ENCODE assay signal across 17 cellular contexts in the genomic region with DNA sequence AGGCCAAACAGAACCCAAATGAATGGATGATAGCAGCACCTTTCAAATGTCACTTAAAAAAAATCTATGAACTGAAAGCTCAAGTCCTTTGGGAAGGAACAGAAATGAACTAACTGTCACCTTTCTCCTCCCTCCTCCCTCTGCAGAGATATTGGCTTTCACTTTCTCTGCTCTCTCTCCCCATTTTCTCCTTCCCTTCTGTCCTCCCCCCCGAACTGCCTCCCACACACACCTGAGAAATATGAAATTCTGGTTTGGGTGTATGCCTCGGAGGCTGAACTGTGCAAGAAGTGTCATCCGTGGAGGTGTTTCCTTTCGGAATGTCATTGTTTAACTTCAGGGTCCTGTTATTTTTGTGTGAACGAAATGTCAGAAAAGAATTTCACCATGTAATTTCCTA.
"Had no signal": no experiment of that assay in that cellular context is flagged by ENCODE, and none has a peak within 500 bp of the region (broad histone marks: within the 10 kb centered on the region; RNA-seq: fewer than 3 reads in every experiment).

No MANE protein-coding gene starts in this region.

- H3K36me3 Mint-ChIP-seq: activated naive CD4-positive, alpha-beta T cell treated with anti-CD3 and anti-CD28 coated beads, Interleukin-2, amount 50 U/mL, for 72 hours; naive B cell had no signal

- H3K9me3 Mint-ChIP-seq: activated CD4-positive, alpha-beta T cell treated with anti-CD3 and anti-CD28 coated beads, Interleukin-2, amount 10 ng/mL, durations not matched to agents 7 days and 5 days; activated naive CD4-positive, alpha-beta T cell treated with anti-CD3 and anti-CD28 coated beads, Interleukin-2, amount 50 U/mL, for 72 hours; activated T-cell treated with anti-CD3 and anti-CD28 coated beads, Interleukin-2, amount 50 U/mL, for 72 hours; naive B cell; stimulated activated naive CD8-positive, alpha-beta T cell treated with anti-CD3 and anti-CD28 coated beads, Interleukin-15, Interleukin-2, amounts not matched to agents 100 ng/mL and 50 ng/mL, for 24 hours had no signal

- H3K36me3 ChIP-seq: esophagus muscularis mucosa, left lung, prostate gland, upper lobe of right lung had no signal

- ATAC-seq: activated naive CD4-positive, alpha-beta T cell treated with anti-CD3 and anti-CD28 coated beads, Interleukin-2, amount 50 U/mL, for 72 hours; activated T-cell treated with anti-CD3 and anti-CD28 coated beads, Interleukin-2, amount 50 U/mL, for 72 hours; left lung; sciatic nerve; upper lobe of right lung had no signal

- H3K9me3 ChIP-seq: esophagus muscularis mucosa, left lung, prostate gland, upper lobe of right lung had no signal

- H3K4me3 ChIP-seq: coronary artery, esophagus muscularis mucosa, left lung, prostate gland, upper lobe of right lung had no signal

- H3K27me3 ChIP-seq: esophagus muscularis mucosa, left lung had no signal

- H3K27ac ChIP-seq: coronary artery, esophagus muscularis mucosa, left lung, prostate gland, upper lobe of right lung had no signal

- H3K27ac Mint-ChIP-seq: activated CD4-positive, alpha-beta T cell treated with anti-CD3 and anti-CD28 coated beads, Interleukin-2, amount 10 ng/mL, durations not matched to agents 7 days and 5 days; activated naive CD4-positive, alpha-beta T cell treated with anti-CD3 and anti-CD28 coated beads, Interleukin-2, amount 50 U/mL, for 72 hours; activated T-cell treated with anti-CD3 and anti-CD28 coated beads, Interleukin-2, amount 50 U/mL, for 72 hours; stimulated activated naive CD8-positive, alpha-beta T cell treated with anti-CD3 and anti-CD28 coated beads, Interleukin-15, Interleukin-2, amounts not matched to agents 100 ng/mL and 50 ng/mL, for 24 hours had no signal

- H3K4me1 ChIP-seq: left lung, prostate gland, upper lobe of right lung had no signal

- FAIRE-seq: kidney had no signal

- H3K4me3 Mint-ChIP-seq: activated CD4-positive, alpha-beta T cell treated with anti-CD3 and anti-CD28 coated beads, Interleukin-2, amount 10 ng/mL, durations not matched to agents 7 days and 5 days; activated T-cell treated with anti-CD3 and anti-CD28 coated beads, Interleukin-2, amount 50 U/mL, for 72 hours; naive B cell; stimulated activated naive CD8-positive, alpha-beta T cell treated with anti-CD3 and anti-CD28 coated beads, Interleukin-15, Interleukin-2, amounts not matched to agents 100 ng/mL and 50 ng/mL, for 24 hours had no signal

- DNase-seq: activated CD4-positive, alpha-beta T cell treated with anti-CD3 and anti-CD28 coated beads, Interleukin-2, amount 10 ng/mL, durations not matched to agents 7 days and 5 days; activated CD8-positive, alpha-beta memory T cell treated with anti-CD3 and anti-CD28 coated beads, Interleukin-2, amount 50 U/mL, for 48 hours; activated gamma-delta T cell; activated T-cell treated with anti-CD3 and anti-CD28 coated beads, Interleukin-2, amount 50 U/mL, for 72 hours; central memory CD4-positive, alpha-beta T cell; effector CD4-positive, alpha-beta T cell; hippocampal formation; kidney; left lung; naive B cell; upper lobe of right lung had no signal

- H3K4me1 Mint-ChIP-seq: activated CD4-positive, alpha-beta T cell treated with anti-CD3 and anti-CD28 coated beads, Interleukin-2, amount 10 ng/mL, durations not matched to agents 7 days and 5 days had no signal
